In the genomic region with DNA sequence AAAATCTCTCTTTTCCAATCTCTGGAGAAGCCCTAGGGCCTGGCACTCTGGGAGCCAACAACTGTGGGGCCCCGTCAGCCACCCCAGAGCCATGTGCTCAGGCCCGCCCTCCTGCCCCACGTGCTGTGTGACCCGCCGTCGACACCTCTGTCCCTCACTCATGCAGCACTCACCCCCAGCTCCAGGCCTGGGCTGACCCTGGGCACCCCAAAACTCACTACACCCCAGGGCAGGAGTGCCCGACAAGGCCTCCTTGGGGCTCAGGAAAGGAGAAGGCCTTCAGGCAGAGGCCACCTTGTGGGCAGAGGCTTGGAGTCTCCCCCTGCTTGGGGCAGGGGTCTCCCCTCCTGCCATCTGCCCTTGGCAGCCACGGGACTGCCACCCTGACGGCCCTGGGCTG, we compare ENCODE assay signal across 15 cellular contexts. TPM values are rescaled to one million over a fixed set of nuclear protein-coding genes. Genes with fewer than 3 reads are reported as not detected.
DNase-seq lines count a peak whose midpoint lies in the region; ATAC-seq and TF ChIP-seq lines count a peak whose summit lies in the region.
"Had no signal": no experiment of that assay in that cellular context is flagged by ENCODE, and none has a peak within 500 bp of the region (broad histone marks: within the 10 kb centered on the region; RNA-seq: fewer than 3 reads in every experiment).

No MANE protein-coding gene starts in this region.

- TF ChIP-seq CTCF in OCI-LY3 (IDR thresholded peaks at IDR 0.05; ENCODE audit: low read depth, low read length) (no peak), smooth muscle cell (IDR thresholded peaks at IDR 0.05; ENCODE audit: borderline replicate concordance, insufficient read depth, poor library complexity, severe bottlenecking) (no peak)

- H3K9me3 Mint-ChIP-seq in activated CD4-positive, alpha-beta T cell treated with anti-CD3 and anti-CD28 coated beads, Interleukin-2, amount 10 ng/mL, durations not matched to agents 7 days and 5 days, result no peaks in the 10 kb centered on the region
- H3K9me3 Mint-ChIP-seq: activated naive CD4-positive, alpha-beta T cell treated with anti-CD3 and anti-CD28 coated beads, Interleukin-2, amount 50 U/mL, for 72 hours had no signal

- no peaks in the 10 kb centered on the region for H3K27me3 Mint-ChIP-seq in activated CD4-positive, alpha-beta T cell treated with anti-CD3 and anti-CD28 coated beads, Interleukin-2, amount 10 ng/mL, durations not matched to agents 7 days and 5 days

- H3K79me2 ChIP-seq in OCI-LY3 (ENCODE audit: low read length) (peaks cover 7% of the 10 kb centered on the region), smooth muscle cell (ENCODE audit: low read depth) (peaks cover 1% of the 10 kb centered on the region)

- CTCF ChIA-PET in activated CD4-positive, alpha-beta T cell treated with anti-CD3 and anti-CD28 coated beads, Interleukin-2, amount 10 ng/mL, durations not matched to agents 7 days and 5 days (lab: Charles Lee), result interaction anchor here (1.1 kb wide), 1 partner anchor 17 kb away, joined by 3 read pairs; no protein-coding TSS in a partner anchor

- peak; percentile 2 for TF ChIP-seq POLR2A in erythroblast (IDR thresholded peaks at IDR 0.05; ENCODE audit: low read length)

- H3K36me3 Mint-ChIP-seq in activated CD4-positive, alpha-beta T cell treated with anti-CD3 and anti-CD28 coated beads, Interleukin-2, amount 10 ng/mL, durations not matched to agents 7 days and 5 days (ENCODE audit: low read depth), result no peaks in the 10 kb centered on the region
- H3K36me3 Mint-ChIP-seq: activated naive CD4-positive, alpha-beta T cell treated with anti-CD3 and anti-CD28 coated beads, Interleukin-2, amount 50 U/mL, for 72 hours had no signal

- 96% methylated on average over 9 of the region's 9 CpGs for WGBS in smooth muscle cell (ENCODE audit: low lambda C conversion rate)

- peak overlapping the region; percentile 22 for H3K4me3 Mint-ChIP-seq in activated CD4-positive, alpha-beta T cell treated with anti-CD3 and anti-CD28 coated beads, Interleukin-2, amount 10 ng/mL, durations not matched to agents 7 days and 5 days

- H3F3A ChIP-seq in smooth muscle cell (ENCODE audit: low read depth), result no peaks in the 10 kb centered on the region

- DNase-seq in activated CD4-positive, alpha-beta T cell treated with anti-CD3 and anti-CD28 coated beads, Interleukin-2, amount 10 ng/mL, durations not matched to agents 7 days and 5 days, result no peak
- DNase-seq in activated CD4-positive, alpha-beta T cell treated with anti-CD3 and anti-CD28 coated beads for 1 hour, result no peak
- DNase-seq in erythroblast (lab: John Stamatoyannopoulos, UW) (no peak), smooth muscle cell (lab: John Stamatoyannopoulos, UW; ENCODE audit: unreplicated experiment) (no peak), foreskin melanocyte (no peak)
- DNase-seq in stimulated activated CD4-positive, alpha-beta T cell treated with anti-CD3 and anti-CD28 coated beads, Interleukin-4, amount 100 ng/mL, for 4 hours, result no peak
- DNase-seq: ACHN, colonic mucosa, DMS79 treated with DMSO at 0.1 percent for 48 hours, HCEC 1CT, NCI-H146 had no signal

- ATAC-seq in GM19467 (IDR thresholded peaks at IDR 0.05; ENCODE audit: unreplicated experiment), result no peak

- peak overlapping the region; percentile 31 for H3K27ac Mint-ChIP-seq in activated CD4-positive, alpha-beta T cell treated with anti-CD3 and anti-CD28 coated beads, Interleukin-2, amount 10 ng/mL, durations not matched to agents 7 days and 5 days

- H2AFZ ChIP-seq in OCI-LY3 (ENCODE audit: low read depth, low read length) (no peak overlapping the region), smooth muscle cell (ENCODE audit: low read depth) (no peak overlapping the region)

- H3K27me3 ChIP-seq in OCI-LY3 (ENCODE audit: low read depth, low read length) (no peaks in the 10 kb centered on the region), smooth muscle cell (ENCODE audit: low read depth) (no peaks in the 10 kb centered on the region)
- H3K27me3 ChIP-seq: colonic mucosa, SJSA1 had no signal

- H3K9me3 ChIP-seq in OCI-LY3 (ENCODE audit: insufficient read depth, low read length) (no peaks in the 10 kb centered on the region), smooth muscle cell (replicated peaks; ENCODE audit: low read depth) (no peaks in the 10 kb centered on the region)
- H3K9me3 ChIP-seq: colonic mucosa, SJSA1 had no signal

- POLR2A ChIA-PET in activated CD4-positive, alpha-beta T cell treated with anti-CD3 and anti-CD28 coated beads, Interleukin-2, amount 10 ng/mL, durations not matched to agents 7 days and 5 days (lab: Charles Lee), result no interaction called here

- no peaks in the 10 kb centered on the region for H4K20me1 ChIP-seq in OCI-LY3 (ENCODE audit: insufficient read depth, low read length)
- H4K20me1 ChIP-seq in smooth muscle cell (ENCODE audit: low read depth), result no peaks in the 10 kb centered on the region

- H3K36me3 ChIP-seq in OCI-LY3 (replicated peaks; ENCODE audit: low read depth, low read length), result no peaks in the 10 kb centered on the region
- no peaks in the 10 kb centered on the region for H3K36me3 ChIP-seq in smooth muscle cell (ENCODE audit: low read depth)
- H3K36me3 ChIP-seq: colonic mucosa, SJSA1 had no signal

- H3K27ac ChIP-seq in OCI-LY3 (ENCODE audit: low read length) (no peak overlapping the region), smooth muscle cell (ENCODE audit: low read depth) (peak overlapping the region; percentile 35)
- H3K27ac ChIP-seq: colonic mucosa, SJSA1 had no signal

- H3K4me3 ChIP-seq in OCI-LY3 (ENCODE audit: low read length), result peak overlapping the region; percentile 75; the same call in 1 of the 2 replicates
- H3K4me3 ChIP-seq in smooth muscle cell, result no peak overlapping the region
- H3K4me3 ChIP-seq: SJSA1 had no signal

- H3K4me1 Mint-ChIP-seq in activated CD4-positive, alpha-beta T cell treated with anti-CD3 and anti-CD28 coated beads, Interleukin-2, amount 10 ng/mL, durations not matched to agents 7 days and 5 days, result peaks cover 10% of the 10 kb centered on the region

- peaks cover 35% of the 10 kb centered on the region for H3K4me1 ChIP-seq in OCI-LY3 (ENCODE audit: low read length)
- peaks cover 11% of the 10 kb centered on the region for H3K4me1 ChIP-seq in smooth muscle cell (ENCODE audit: low read depth)

- H3K9ac ChIP-seq in OCI-LY3 (ENCODE audit: low read length), result no peak overlapping the region
- no peak overlapping the region for H3K9ac ChIP-seq in smooth muscle cell (ENCODE audit: low read depth)

- H3K4me2 ChIP-seq in OCI-LY3 (ENCODE audit: low read length) (peak overlapping the region; percentile 74; the same call in 1 of the 2 replicates), smooth muscle cell (peak overlapping the region; percentile 98)

RNA-seq across cellular contexts. Expression of a gene that starts 5.7 kb away (rescaled TPM):
- 10 to 100 TPM; 17.8 to 19.0 TPM for total RNA-seq in activated CD4-positive, alpha-beta T cell treated with anti-CD3 and anti-CD28 coated beads, Interleukin-2, amount 10 ng/mL, durations not matched to agents 7 days and 5 days
- 6.8 and 22.1 TPM in 2 replicates for total RNA-seq in smooth muscle cell
- polyA plus RNA-seq in smooth muscle cell, result 6.7 and 12.5 TPM in 2 replicates

RNA-seq across cellular contexts. Expression of a gene that starts 6.0 kb away (rescaled TPM):
- 100 to 1,000 TPM; 162 to 183 TPM for total RNA-seq in activated CD4-positive, alpha-beta T cell treated with anti-CD3 and anti-CD28 coated beads, Interleukin-2, amount 10 ng/mL, durations not matched to agents 7 days and 5 days
- 95.4 and 152 TPM in 2 replicates for total RNA-seq in smooth muscle cell
- polyA plus RNA-seq in smooth muscle cell, result 699 and 733 TPM in 2 replicates

RNA-seq across cellular contexts. Expression of a gene that starts 8.9 kb away (rescaled TPM):
- under 1 TPM in 1 of 2 experiments, not detected in 1; 0.35 TPM for total RNA-seq in activated CD4-positive, alpha-beta T cell treated with anti-CD3 and anti-CD28 coated beads, Interleukin-2, amount 10 ng/mL, durations not matched to agents 7 days and 5 days
- 15.6 and 26.4 TPM in 2 replicates for total RNA-seq in smooth muscle cell
- polyA plus RNA-seq in smooth muscle cell, result 40.2 and 40.3 TPM in 2 replicates
- total RNA-seq: SJSA1 had no signal

RNA-seq across cellular contexts. Expression of a gene that starts 25.5 kb away (rescaled TPM):
- 10 to 100 TPM; 34.9 to 36.8 TPM for total RNA-seq in activated CD4-positive, alpha-beta T cell treated with anti-CD3 and anti-CD28 coated beads, Interleukin-2, amount 10 ng/mL, durations not matched to agents 7 days and 5 days
- 45.4 and 57.5 TPM in 2 replicates for total RNA-seq in smooth muscle cell
- 29.6 and 30.9 TPM in 2 replicates for polyA plus RNA-seq in smooth muscle cell

RNA-seq across cellular contexts. Expression of a gene that starts 54.7 kb away (rescaled TPM):
- 10 to 100 TPM; 15.9 to 18.7 TPM for total RNA-seq in activated CD4-positive, alpha-beta T cell treated with anti-CD3 and anti-CD28 coated beads, Interleukin-2, amount 10 ng/mL, durations not matched to agents 7 days and 5 days
- total RNA-seq in smooth muscle cell, result 5.1 and 9.8 TPM in 2 replicates
- polyA plus RNA-seq in smooth muscle cell, result 7.6 and 9.0 TPM in 2 replicates
- total RNA-seq: SJSA1 had no signal

Comparison
In these comparisons a context has a peak if more than half of its experiments do, and no peak if none do; other contexts are left out.
1. RNA of a gene that starts 8.9 kb away (total RNA-seq): 15.6 to 26.4 TPM in smooth muscle cell; 0.35 TPM in activated CD4-positive, alpha-beta T cell treated with anti-CD3 and anti-CD28 coated beads, Interleukin-2, amount 10 ng/mL, durations not matched to agents 7 days and 5 days; every median in the first group is over 10 times any median in the second.